In genomic region chr7:28072876-28073514, GRCh38 we compare ENCODE assay signal across 21 cellular contexts.
"Had no signal": no experiment of that assay in that cellular context is flagged by ENCODE, and none has a peak within 500 bp of the region (broad histone marks: within the 10 kb centered on the region; RNA-seq: fewer than 3 reads in every experiment).

No MANE protein-coding gene starts in this region.

- H3K36me3 ChIP-seq: gastrocnemius medialis, heart right ventricle, pancreas, suprapubic skin, thyroid gland, upper lobe of right lung had no signal

- ATAC-seq: esophagus mucosa; gastrocnemius medialis; heart right ventricle; left lobe of liver; naive thymus-derived CD8-positive, alpha-beta T cell; pancreas; right cardiac atrium; stimulated activated naive CD8-positive, alpha-beta T cell treated with anti-CD3 and anti-CD28 coated beads, Interleukin-15, Interleukin-2, amounts not matched to agents 100 U/mL and 50 U/mL, for 24 hours; upper lobe of right lung had no signal

- H3K9me3 Mint-ChIP-seq: naive thymus-derived CD8-positive, alpha-beta T cell had no signal

- H3K27me3 ChIP-seq: gastrocnemius medialis, heart right ventricle, pancreas, suprapubic skin, thyroid gland, upper lobe of right lung had no signal

- DNase-seq: effector CD4-positive, alpha-beta T cell; gastrocnemius medialis; heart right ventricle; hypothalamus; islet precursor cell; mammary epithelial cell; naive thymus-derived CD8-positive, alpha-beta T cell; occipital lobe; pancreas; right cardiac atrium; small intestine; stimulated activated CD4-positive, alpha-beta T cell treated with anti-CD3 and anti-CD28 coated beads, Interleukin-12 subunit alpha, Interleukin-12 subunit beta, amount 100 ng/mL, for 4 hours; stimulated activated CD4-positive, alpha-beta T cell treated with anti-CD3 and anti-CD28 coated beads, Interleukin-2, amount 100 ng/mL, for 48 hours; stimulated activated naive CD8-positive, alpha-beta T cell treated with anti-CD3 and anti-CD28 coated beads, Interleukin-15, Interleukin-2, amounts not matched to agents 100 U/mL and 50 U/mL, for 24 hours; thyroid gland; upper lobe of right lung had no signal

- H3K9me3 ChIP-seq: gastrocnemius medialis, heart right ventricle, pancreas, suprapubic skin, thyroid gland, upper lobe of right lung had no signal

- H3K27ac ChIP-seq: coronary artery, gastrocnemius medialis, heart right ventricle, pancreas, suprapubic skin, thyroid gland, upper lobe of right lung had no signal

- H3K27ac Mint-ChIP-seq: naive thymus-derived CD8-positive, alpha-beta T cell; progenitor cell of endocrine pancreas had no signal

- H3K4me3 ChIP-seq: coronary artery, gastrocnemius medialis, heart right ventricle, pancreas, suprapubic skin, thyroid gland, upper lobe of right lung had no signal

- H3K27me3 Mint-ChIP-seq: naive thymus-derived CD8-positive, alpha-beta T cell had no signal
